In the genomic region with DNA sequence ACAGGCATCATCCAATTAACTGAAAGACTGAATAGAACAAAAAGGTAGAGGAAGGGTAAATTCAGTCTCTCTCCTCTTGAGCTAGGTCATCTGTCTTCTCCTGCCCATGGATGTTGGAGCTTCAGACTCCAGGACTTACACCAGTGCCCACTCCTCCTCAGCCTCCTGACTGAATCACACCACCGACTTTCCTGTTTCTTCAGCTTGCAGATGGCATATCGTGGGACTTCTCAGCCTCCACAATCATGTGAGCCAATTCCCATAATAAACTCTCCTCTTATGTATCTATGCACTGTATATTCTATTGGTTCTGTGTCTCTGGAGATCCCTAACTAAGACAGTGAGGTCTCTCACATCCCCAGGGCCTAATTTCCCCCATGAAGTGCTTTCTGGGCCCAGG, we compare ENCODE assay signal across 16 cellular contexts.
A peak's percentile ranks its signal among the peaks of the same experiment; 100 is the strongest.
DNase-seq lines count a peak whose midpoint lies in the region; ATAC-seq and TF ChIP-seq lines count a peak whose summit lies in the region.
"Had no signal": no experiment of that assay in that cellular context is flagged by ENCODE, and none has a peak within 500 bp of the region (broad histone marks: within the 10 kb centered on the region; RNA-seq: fewer than 3 reads in every experiment).

No MANE protein-coding gene starts in this region.

- no peak overlapping the region for H4K5ac ChIP-seq in H9 (ENCODE audit: insufficient read length, low read depth, low read length)

- H3K4me1 Mint-ChIP-seq in activated T-cell treated with anti-CD3 and anti-CD28 coated beads, Interleukin-2, amount 50 U/mL, for 72 hours (ENCODE audit: low read depth) = peaks cover 14% of the 10 kb centered on the region
- H3K4me1 Mint-ChIP-seq in activated T-cell treated with anti-CD3 and anti-CD28 coated beads, Interleukin-2, amount 50 U/mL, for 24 hours (ENCODE audit: low read depth) = peaks cover 20% of the 10 kb centered on the region
- H3K4me1 Mint-ChIP-seq in H9 = peaks cover 0 to 2% of the 10 kb centered on the region in 2 experiments; a peak in 1 of 4 replicates

- peak overlapping the region; percentile 67 for H3K27ac Mint-ChIP-seq in activated T-cell treated with anti-CD3 and anti-CD28 coated beads, Interleukin-2, amount 50 U/mL, for 72 hours
- H3K27ac Mint-ChIP-seq in activated T-cell treated with anti-CD3 and anti-CD28 coated beads, Interleukin-2, amount 50 U/mL, for 24 hours = no peak overlapping the region
- peak overlapping the region in 1 of 3 experiments; percentile 40; a peak in 1 of 7 replicates for H3K27ac Mint-ChIP-seq in H9
- H3K27ac Mint-ChIP-seq: IgD-negative memory B cell had no signal

- H3K27me3 ChIP-seq in H9 (ENCODE audit: insufficient read depth, low read length) (no peaks in the 10 kb centered on the region), trophoblast cell (ENCODE audit: insufficient read depth, low read length) (no peaks in the 10 kb centered on the region)
- H3K27me3 ChIP-seq: BLaER1 had no signal

- no peaks in the 10 kb centered on the region for H3K36me3 ChIP-seq in trophoblast cell (ENCODE audit: control insufficient read depth in 1 of 2, insufficient read depth in 2 of 2, low read length in 2 of 2)
- H3K36me3 ChIP-seq: BLaER1 had no signal

- H3K9ac ChIP-seq in H9 (ENCODE audit: extremely low read depth, insufficient read length, low read length) (no peak overlapping the region), trophoblast cell (ENCODE audit: low read length) (no peak overlapping the region)
- H3K9ac ChIP-seq: BLaER1 had no signal

- no peaks in the 10 kb centered on the region for H3K36me3 Mint-ChIP-seq in activated T-cell treated with anti-CD3 and anti-CD28 coated beads, Interleukin-2, amount 50 U/mL, for 72 hours (ENCODE audit: insufficient read depth in 2 of 2)
- H3K36me3 Mint-ChIP-seq in activated T-cell treated with anti-CD3 and anti-CD28 coated beads, Interleukin-2, amount 50 U/mL, for 24 hours (ENCODE audit: low read depth) = no peaks in the 10 kb centered on the region
- H3K36me3 Mint-ChIP-seq in H9 (ENCODE audit: insufficient read depth in 1 of 3, low read depth in 3 of 3) = no peaks in the 10 kb centered on the region
- H3K36me3 Mint-ChIP-seq: CD4-positive, alpha-beta memory T cell; IgD-negative memory B cell had no signal

- H3K79me2 ChIP-seq in H9 (ENCODE audit: insufficient read depth, low read length) (no peaks in the 10 kb centered on the region), trophoblast cell (ENCODE audit: control insufficient read depth, insufficient read depth, low read length, poor library complexity) (no peaks in the 10 kb centered on the region)

- no peak overlapping the region for H3K4me2 ChIP-seq in H9 (ENCODE audit: insufficient read depth, insufficient read length, low read length)
- no peak overlapping the region for H3K4me2 ChIP-seq in trophoblast cell (ENCODE audit: low read length)
- H3K4me2 ChIP-seq: BLaER1 had no signal

- no peak for DNase-seq in activated T-cell treated with anti-CD3 and anti-CD28 coated beads, Interleukin-2, amount 50 U/mL, for 72 hours
- DNase-seq in activated T-cell treated with anti-CD3 and anti-CD28 coated beads, Interleukin-2, amount 50 U/mL, for 24 hours = no peak
- DNase-seq in inferior parietal cortex (ENCODE audit: extremely low spot score) (peak; percentile 47), occipital lobe (lab: John Stamatoyannopoulos, UW) (peak; percentile 18), H9 (no peak), trophoblast cell (no peak)
- DNase-seq: 8988T; CD4-positive, alpha-beta memory T cell; DMS153; DMS79; GF-D8 had no signal

- no peak overlapping the region for H3K4me3 ChIP-seq in trophoblast cell (ENCODE audit: low read depth, low read length)
- H3K4me3 ChIP-seq: BLaER1 had no signal

- H3K4me3 Mint-ChIP-seq in activated T-cell treated with anti-CD3 and anti-CD28 coated beads, Interleukin-2, amount 50 U/mL, for 72 hours = no peak overlapping the region
- H3K4me3 Mint-ChIP-seq in activated T-cell treated with anti-CD3 and anti-CD28 coated beads, Interleukin-2, amount 50 U/mL, for 24 hours = no peak overlapping the region
- no peak overlapping the region for H3K4me3 Mint-ChIP-seq in H9
- H3K4me3 Mint-ChIP-seq: CD14-positive monocyte; CD4-positive, alpha-beta memory T cell; IgD-negative memory B cell had no signal

- H4K91ac ChIP-seq in H9 (ENCODE audit: insufficient read length, low read depth, low read length) (no peak overlapping the region), trophoblast cell (ENCODE audit: low read depth, low read length) (no peak overlapping the region)

- H3K27ac ChIP-seq in H9 (ENCODE audit: insufficient read length, low read depth, low read length) (no peak overlapping the region), trophoblast cell (ENCODE audit: low read depth, low read length) (no peak overlapping the region)
- H3K27ac ChIP-seq: BLaER1 had no signal

- H3K23me2 ChIP-seq in H9 (ENCODE audit: insufficient read length, low read depth, low read length, poor library complexity, severe bottlenecking) = no peaks in the 10 kb centered on the region

- H2BK20ac ChIP-seq in H9 (ENCODE audit: low read depth, low read length, poor library complexity, severe bottlenecking) = no peak overlapping the region

- H3K9me3 Mint-ChIP-seq in activated T-cell treated with anti-CD3 and anti-CD28 coated beads, Interleukin-2, amount 50 U/mL, for 72 hours = peaks cover 2% of the 10 kb centered on the region in 2 donors
- no peaks in the 10 kb centered on the region for H3K9me3 Mint-ChIP-seq in activated T-cell treated with anti-CD3 and anti-CD28 coated beads, Interleukin-2, amount 50 U/mL, for 24 hours
- no peaks in the 10 kb centered on the region for H3K9me3 Mint-ChIP-seq in H9
- H3K9me3 Mint-ChIP-seq: CD4-positive, alpha-beta memory T cell; IgD-negative memory B cell had no signal

- H2BK5ac ChIP-seq in H9 (ENCODE audit: insufficient read length, low read length) = no peak overlapping the region
- H2BK5ac ChIP-seq in trophoblast cell (ENCODE audit: low read depth, low read length, poor library complexity) = no peak overlapping the region

- TF ChIP-seq CTCF in H9 (conservative IDR thresholded peaks at IDR 0.05) = no peak

- no peak overlapping the region for H3K56ac ChIP-seq in H9 (ENCODE audit: insufficient read length, low read depth, low read length)

- no peaks in the 10 kb centered on the region for H3K27me3 Mint-ChIP-seq in activated T-cell treated with anti-CD3 and anti-CD28 coated beads, Interleukin-2, amount 50 U/mL, for 72 hours (ENCODE audit: low read depth)
- no peaks in the 10 kb centered on the region for H3K27me3 Mint-ChIP-seq in activated T-cell treated with anti-CD3 and anti-CD28 coated beads, Interleukin-2, amount 50 U/mL, for 24 hours
- no peaks in the 10 kb centered on the region; the same call in 1 of the 2 replicates for H3K27me3 Mint-ChIP-seq in H9 (ENCODE audit: low read depth)
- H3K27me3 Mint-ChIP-seq: IgD-negative memory B cell had no signal

- no peak overlapping the region for H3K18ac ChIP-seq in H9 (ENCODE audit: insufficient read length, low read depth, low read length)
- H3K18ac ChIP-seq in trophoblast cell (ENCODE audit: low read length) = no peak overlapping the region

- no peak overlapping the region for H2BK120ac ChIP-seq in H9 (ENCODE audit: low read depth, low read length, poor library complexity, severe bottlenecking)
- H2BK120ac ChIP-seq in trophoblast cell (ENCODE audit: insufficient read depth, low read length, poor library complexity) = no peak overlapping the region

- H3K9me3 ChIP-seq in H9 (ENCODE audit: control insufficient read depth, low read depth, low read length) (no peaks in the 10 kb centered on the region), trophoblast cell (ENCODE audit: insufficient read depth, low read depth, low read length) (no peaks in the 10 kb centered on the region)
- H3K9me3 ChIP-seq: BLaER1 had no signal

- H3K4ac ChIP-seq in H9 (ENCODE audit: low read depth, low read length) = no peak overlapping the region
- H3K4ac ChIP-seq in trophoblast cell (ENCODE audit: low read depth, low read length) = no peak overlapping the region

- H4K20me1 ChIP-seq in H9 (ENCODE audit: control insufficient read depth, insufficient read depth, insufficient read length) = no peaks in the 10 kb centered on the region
- H4K20me1 ChIP-seq: BLaER1 had no signal

- ATAC-seq in activated T-cell treated with anti-CD3 and anti-CD28 coated beads, Interleukin-2, amount 50 U/mL, for 72 hours (replicated peaks in 1 of 2) = no peak
- no peak for ATAC-seq in GM19351 (IDR thresholded peaks at IDR 0.05; ENCODE audit: unreplicated experiment)
- ATAC-seq: HepG2 had no signal

- H3K23ac ChIP-seq in H9 (ENCODE audit: insufficient read length, low read depth, low read length) (no peak overlapping the region), trophoblast cell (ENCODE audit: low read length) (no peak overlapping the region)

- H2AK5ac ChIP-seq in H9 (ENCODE audit: insufficient read length, low read length) (no peak overlapping the region), trophoblast cell (ENCODE audit: low read length) (no peak overlapping the region)

- H3K14ac ChIP-seq in H9 (ENCODE audit: insufficient read depth, low read length) (no peak overlapping the region), trophoblast cell (ENCODE audit: low read length) (no peak overlapping the region)

- H2BK15ac ChIP-seq in H9 (ENCODE audit: low read depth, low read length) = no peak overlapping the region

- no CpG with 5 or more reads among the region's 2 CpGs for WGBS in H9 (ENCODE audit: extremely low coverage, insufficient read length, low lambda C conversion rate)
- WGBS in trophoblast cell (ENCODE audit: extremely low coverage, insufficient coverage, insufficient read length) = no CpG with 5 or more reads among the region's 2 CpGs

- H2BK12ac ChIP-seq in H9 (ENCODE audit: insufficient read length, low read depth, low read length) (no peak overlapping the region), trophoblast cell (ENCODE audit: low read length) (no peak overlapping the region)

- H3K79me1 ChIP-seq in H9 (ENCODE audit: insufficient read depth, low read depth, low read length, poor library complexity, severe bottlenecking) (no peaks in the 10 kb centered on the region), trophoblast cell (ENCODE audit: low read length) (no peaks in the 10 kb centered on the region)

- no peak overlapping the region for H2AFZ ChIP-seq in H9 (ENCODE audit: low read length)
- no peak overlapping the region for H2AFZ ChIP-seq in trophoblast cell (ENCODE audit: insufficient read depth, low read length, poor library complexity)

- no peak overlapping the region for H4K12ac ChIP-seq in trophoblast cell (ENCODE audit: low read depth, low read length)

- H3K4me1 ChIP-seq in H9 (ENCODE audit: insufficient read depth, low read length) = no peaks in the 10 kb centered on the region
- no peaks in the 10 kb centered on the region for H3K4me1 ChIP-seq in trophoblast cell (ENCODE audit: control insufficient read depth in 1 of 2, insufficient read depth in 2 of 2, low read length in 2 of 2)

- H4K8ac ChIP-seq in H9 (replicated peaks; ENCODE audit: insufficient read length, low read depth, low read length) (no peak overlapping the region), trophoblast cell (ENCODE audit: low read depth, low read length) (no peak overlapping the region)

- no peak overlapping the region for H3T11ph ChIP-seq in H9 (ENCODE audit: low read length)

Comparison
In these comparisons a context has a peak if more than half of its experiments do, and no peak if none do; other contexts are left out.
1. DNase-seq: peak in inferior parietal cortex (single experiment) and occipital lobe (single experiment); none in activated T-cell treated with anti-CD3 and anti-CD28 coated beads, Interleukin-2, amount 50 U/mL, for 72 hours (0 of 2), activated T-cell treated with anti-CD3 and anti-CD28 coated beads, Interleukin-2, amount 50 U/mL, for 24 hours (single experiment), H9 (single experiment) and trophoblast cell (0 of 2).